30 cellular contexts compared by ENCODE assay signal in the genomic region with DNA sequence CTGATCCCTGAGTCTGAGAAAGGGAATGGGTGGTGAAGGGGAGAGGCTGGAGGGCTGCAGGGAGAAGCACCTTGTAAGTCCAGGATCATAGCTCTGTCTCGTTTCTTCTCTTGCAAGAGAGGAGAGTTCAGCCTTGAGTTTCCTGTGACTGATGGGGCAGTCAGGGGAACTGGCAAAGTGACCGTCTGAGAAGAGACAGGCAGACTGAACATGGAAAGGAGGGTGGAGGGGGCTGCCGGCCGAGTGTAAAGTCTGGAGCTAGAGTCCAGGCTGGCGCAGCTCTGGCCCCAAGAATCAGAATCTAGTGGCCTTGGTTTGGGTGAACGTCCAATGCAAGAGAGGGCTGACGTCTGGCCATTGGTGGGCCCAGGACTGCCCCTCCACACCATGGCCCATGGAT.
DNase-seq lines count a peak whose midpoint lies in the region; ATAC-seq and TF ChIP-seq lines count a peak whose summit lies in the region.
"Had no signal": no experiment of that assay in that cellular context is flagged by ENCODE, and none has a peak within 500 bp of the region (broad histone marks: within the 10 kb centered on the region; RNA-seq: fewer than 3 reads in every experiment).

No MANE protein-coding gene starts in this region.

- no peak for DNase-seq in activated T-cell treated with anti-CD3 and anti-CD28 coated beads, Interleukin-2, amount 50 U/mL, for 24 hours
- no peak for DNase-seq in activated T-cell treated with anti-CD3 and anti-CD28 coated beads, Interleukin-2, amount 50 U/mL, for 48 hours
- peak in 1 of 2 donors; percentile 51 for DNase-seq in cardiac muscle cell (ENCODE audit: low read depth in 1 of 2, low spot score in 1 of 2)
- no peak for DNase-seq in neural crest cell (ENCODE audit: low read depth, low spot score)
- no peak for DNase-seq in thoracic aorta (ENCODE audit: low spot score)
- DNase-seq in Karpas-422 = no peak
- no peak for DNase-seq in LoVo (ENCODE audit: low spot score)
- no peak for DNase-seq in prostate gland (ENCODE audit: low spot score)
- DNase-seq: activated CD4-positive, alpha-beta T cell treated with anti-CD3 and anti-CD28 coated beads for 48 hours; activated effector memory CD4-positive, alpha-beta T cell treated with anti-CD3 and anti-CD28 coated beads, Interleukin-2, amount 50 U/mL, for 16 hours; activated T-cell treated with anti-CD3 and anti-CD28 coated beads for 4 hours; anterior cingulate cortex; Caco-2; DMS53; effector CD4-positive, alpha-beta T cell; Kasumi-1; NCI-H1417 treated with DMSO at 0.1 percent for 48 hours; NCI-H2081; NCI-H2227 treated with DMSO at 0.1 percent for 48 hours; NCI-H526; Peyer's patch; SJCRH30; stimulated activated CD4-positive, alpha-beta T cell treated with anti-CD3 and anti-CD28 coated beads, Interleukin-15, amount 100 ng/mL, for 24 hours; T1000 had no signal

- H3K4me1 ChIP-seq in cardiac muscle cell (ENCODE audit: low read depth) (peaks cover 36% of the 10 kb centered on the region), thoracic aorta (ENCODE audit: control insufficient read depth in 1 of 2, low read depth in 2 of 2) (peaks cover 0 to 22% of the 10 kb centered on the region in 2 donors), Karpas-422 (ENCODE audit: low read length) (peaks cover 5% of the 10 kb centered on the region; the same call in 1 of the 2 replicates), prostate gland (replicated peaks) (no peaks in the 10 kb centered on the region)
- H3K4me1 ChIP-seq: Caco-2, Peyer's patch, SJCRH30 had no signal

- H3K4me2 ChIP-seq in Karpas-422 (ENCODE audit: low read depth, low read length, poor library complexity, severe bottlenecking) = no peak overlapping the region

- no peaks in the 10 kb centered on the region for H3K4me1 Mint-ChIP-seq in activated T-cell treated with anti-CD3 and anti-CD28 coated beads, Interleukin-2, amount 50 U/mL, for 24 hours (ENCODE audit: low read depth)
- peaks cover 9% of the 10 kb centered on the region for H3K4me1 Mint-ChIP-seq in neural crest cell
- H3K4me1 Mint-ChIP-seq: stimulated activated memory B cell treated with anti-CD40 and anti-IgM and Interleukin-4, amounts not matched to agents 10 μg/mL and 1 μg/mL and 100 μg/mL, for 72 hours had no signal

- no peak overlapping the region for H3K4me3 Mint-ChIP-seq in activated T-cell treated with anti-CD3 and anti-CD28 coated beads, Interleukin-2, amount 50 U/mL, for 24 hours
- no peak overlapping the region for H3K4me3 Mint-ChIP-seq in neural crest cell
- H3K4me3 Mint-ChIP-seq: activated naive CD8-positive, alpha-beta T cell; stimulated activated memory B cell treated with anti-CD40 and anti-IgM and Interleukin-4, amounts not matched to agents 10 μg/mL and 1 μg/mL and 100 μg/mL, for 72 hours had no signal

- H3K27ac Mint-ChIP-seq in activated T-cell treated with anti-CD3 and anti-CD28 coated beads, Interleukin-2, amount 50 U/mL, for 24 hours = peak overlapping the region; percentile 7
- H3K27ac Mint-ChIP-seq in neural crest cell (ENCODE audit: unreplicated experiment) = peak overlapping the region; percentile 87
- H3K27ac Mint-ChIP-seq: activated naive CD8-positive, alpha-beta T cell; stimulated activated memory B cell treated with anti-CD40 and anti-IgM and Interleukin-4, amounts not matched to agents 10 μg/mL and 1 μg/mL and 100 μg/mL, for 72 hours had no signal

- H3K36me3 ChIP-seq in cardiac muscle cell (no peaks in the 10 kb centered on the region), thoracic aorta (peaks cover 17% of the 10 kb centered on the region), Karpas-422 (ENCODE audit: insufficient read depth, low read length) (no peaks in the 10 kb centered on the region), prostate gland (peaks cover 0 to 7% of the 10 kb centered on the region in 2 donors)

- no peaks in the 10 kb centered on the region for H3K9me3 Mint-ChIP-seq in activated T-cell treated with anti-CD3 and anti-CD28 coated beads, Interleukin-2, amount 50 U/mL, for 24 hours
- no peaks in the 10 kb centered on the region for H3K9me3 Mint-ChIP-seq in neural crest cell
- H3K9me3 Mint-ChIP-seq: stimulated activated memory B cell treated with anti-CD40 and anti-IgM and Interleukin-4, amounts not matched to agents 10 μg/mL and 1 μg/mL and 100 μg/mL, for 72 hours had no signal

- H3K27ac ChIP-seq in cardiac muscle cell (peak overlapping the region; percentile 65), thoracic aorta (peak overlapping the region; percentile 30 to 54), Karpas-422 (ENCODE audit: low read length) (no peak overlapping the region), prostate gland (no peak overlapping the region)
- H3K27ac ChIP-seq: C4-2B, epithelial cell of prostate, SJCRH30, VCaP had no signal

- H3K4me3 ChIP-seq in cardiac muscle cell (no peak overlapping the region), thoracic aorta (no peak overlapping the region), Karpas-422 (ENCODE audit: low read length) (no peak overlapping the region), prostate gland (no peak overlapping the region)
- H3K4me3 ChIP-seq: heart left ventricle, Peyer's patch, SJCRH30 had no signal

- peaks cover 13% of the 10 kb centered on the region for H3K36me3 Mint-ChIP-seq in activated T-cell treated with anti-CD3 and anti-CD28 coated beads, Interleukin-2, amount 50 U/mL, for 24 hours (ENCODE audit: low read depth)
- H3K36me3 Mint-ChIP-seq in neural crest cell (ENCODE audit: low read depth) = no peaks in the 10 kb centered on the region

- 89% methylated on average over 7 of the region's 7 CpGs for WGBS in prostate gland

- H3K9me3 ChIP-seq in cardiac muscle cell (ENCODE audit: low read depth) = no peaks in the 10 kb centered on the region
- H3K9me3 ChIP-seq in thoracic aorta = no peaks in the 10 kb centered on the region
- no peaks in the 10 kb centered on the region for H3K9me3 ChIP-seq in Karpas-422 (ENCODE audit: low read length)
- no peaks in the 10 kb centered on the region for H3K9me3 ChIP-seq in prostate gland
- H3K9me3 ChIP-seq: Caco-2, heart left ventricle, Peyer's patch, SJCRH30 had no signal

- no peaks in the 10 kb centered on the region for H3K9me2 ChIP-seq in Karpas-422 (replicated peaks; ENCODE audit: insufficient read depth, low read length)

- H3K79me2 ChIP-seq in Karpas-422 (ENCODE audit: low read length) = no peaks in the 10 kb centered on the region

- TF ChIP-seq POLR2A in prostate gland (IDR thresholded peaks at IDR 0.05) = no peak

- intact Hi-C loops in prostate gland (cut with DNase I) = no loop called here

- no peak overlapping the region for H2AFZ ChIP-seq in Karpas-422 (ENCODE audit: low read length)

- TF ChIP-seq CTCF in cardiac muscle cell (IDR thresholded peaks at IDR 0.05; ENCODE audit: low read depth, low read length) (no peak), neural crest cell (conservative IDR thresholded peaks at IDR 0.05) (no peak), thoracic aorta (IDR thresholded peaks at IDR 0.05) (no peak), prostate gland (IDR thresholded peaks at IDR 0.05) (no peak)

- ATAC-seq in thoracic aorta (ENCODE audit: insufficient number of reproducible peaks, low FRiP score, low read depth) = no peak
- ATAC-seq: stimulated activated memory B cell treated with anti-CD40 and anti-IgM and Interleukin-4, amounts not matched to agents 10 μg/mL and 1 μg/mL and 100 μg/mL, for 72 hours had no signal

- H4K20me1 ChIP-seq in Karpas-422 (ENCODE audit: insufficient read depth, low read depth, low read length) = no peaks in the 10 kb centered on the region

- H3K27me3 Mint-ChIP-seq in activated T-cell treated with anti-CD3 and anti-CD28 coated beads, Interleukin-2, amount 50 U/mL, for 24 hours = no peaks in the 10 kb centered on the region
- H3K27me3 Mint-ChIP-seq in neural crest cell (ENCODE audit: low read depth) = no peaks in the 10 kb centered on the region
- H3K27me3 Mint-ChIP-seq: activated naive CD8-positive, alpha-beta T cell; stimulated activated memory B cell treated with anti-CD40 and anti-IgM and Interleukin-4, amounts not matched to agents 10 μg/mL and 1 μg/mL and 100 μg/mL, for 72 hours had no signal

- H3K27me3 ChIP-seq in cardiac muscle cell = no peaks in the 10 kb centered on the region
- no peaks in the 10 kb centered on the region for H3K27me3 ChIP-seq in thoracic aorta (replicated peaks; ENCODE audit: insufficient read depth)
- H3K27me3 ChIP-seq in Karpas-422 (ENCODE audit: low read length) = no peaks in the 10 kb centered on the region
- no peaks in the 10 kb centered on the region for H3K27me3 ChIP-seq in prostate gland (replicated peaks; ENCODE audit: insufficient read depth)
- H3K27me3 ChIP-seq: heart left ventricle, Peyer's patch, SJCRH30 had no signal

- no peak overlapping the region for H3K9ac ChIP-seq in Karpas-422 (ENCODE audit: low read length)

Comparison
In these comparisons a context has a peak if more than half of its experiments do, and no peak if none do; other contexts are left out.
1. H3K27ac ChIP-seq: peak in cardiac muscle cell (single experiment) and thoracic aorta (2 of 2); none in Karpas-422 (single experiment) and prostate gland (0 of 2).